ENCODE assay signal across 12 cellular contexts in the genomic region with DNA sequence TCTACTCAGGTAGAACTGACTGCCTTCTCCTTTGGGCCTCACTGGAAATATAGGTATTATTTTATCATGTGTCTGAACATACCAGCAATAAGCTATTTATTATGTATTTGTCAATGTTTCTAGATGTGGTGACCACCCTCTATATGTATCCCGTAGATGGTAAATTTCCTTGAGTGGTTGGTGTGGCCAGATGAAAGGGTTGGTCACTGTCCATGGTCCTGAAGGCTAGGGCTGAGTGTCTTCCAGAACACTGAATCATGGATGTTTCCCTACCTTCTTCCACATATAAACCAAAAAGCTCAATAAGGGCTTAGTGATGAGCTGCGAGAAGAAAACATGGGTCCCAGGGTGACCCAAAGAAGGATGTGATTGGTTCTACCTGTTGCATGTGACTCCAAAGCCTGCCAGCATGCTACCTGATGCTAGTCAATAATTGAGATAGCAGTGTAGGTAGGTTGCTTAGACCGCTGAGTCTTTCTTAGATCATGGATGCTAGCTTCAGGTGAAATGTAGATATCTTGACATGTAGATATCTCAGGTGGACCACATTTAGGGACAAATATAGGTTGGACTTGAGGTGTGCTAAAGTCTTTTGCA.
DNase-seq lines count a peak whose midpoint lies in the region; ATAC-seq lines count a peak whose summit lies in the region.
"Had no signal": no experiment of that assay in that cellular context is flagged by ENCODE, and none has a peak within 500 bp of the region (broad histone marks: within the 10 kb centered on the region; RNA-seq: fewer than 3 reads in every experiment).

No MANE protein-coding gene starts in this region.

- no peak overlapping the region for H3K27ac Mint-ChIP-seq in naive thymus-derived CD4-positive, alpha-beta T cell
- H3K27ac Mint-ChIP-seq in T-helper 17 cell: no peak overlapping the region

- H3K36me3 ChIP-seq in adipocyte (ENCODE audit: control insufficient read depth, insufficient read depth, low read length, severe bottlenecking): no peaks in the 10 kb centered on the region
- no peaks in the 10 kb centered on the region for H3K36me3 ChIP-seq in naive thymus-derived CD4-positive, alpha-beta T cell (ENCODE audit: control insufficient read depth in 2 of 3, insufficient read depth in 3 of 3, low read length in 3 of 3)
- H3K36me3 ChIP-seq: suprapubic skin had no signal

- H3K9me3 Mint-ChIP-seq in naive thymus-derived CD4-positive, alpha-beta T cell: peaks cover 0 to 3% (median 0%) of the 10 kb centered on the region in 11 donors

- H3K9ac ChIP-seq in adipocyte (ENCODE audit: low read length): no peak overlapping the region

- H3K9me3 ChIP-seq in adipocyte (ENCODE audit: control insufficient read depth, low read length): no peaks in the 10 kb centered on the region
- no peaks in the 10 kb centered on the region for H3K9me3 ChIP-seq in naive thymus-derived CD4-positive, alpha-beta T cell (ENCODE audit: control insufficient read depth in 2 of 3, low read length in 3 of 3)
- no peaks in the 10 kb centered on the region for H3K9me3 ChIP-seq in T-helper 17 cell (ENCODE audit: control insufficient read depth, low read length, poor library complexity, severe bottlenecking)
- H3K9me3 ChIP-seq: suprapubic skin had no signal

- H3K27me3 ChIP-seq in adipocyte (replicated peaks; ENCODE audit: control insufficient read depth, insufficient read depth, low read length): peaks cover 47% of the 10 kb centered on the region
- no peaks in the 10 kb centered on the region for H3K27me3 ChIP-seq in naive thymus-derived CD4-positive, alpha-beta T cell (ENCODE audit: control insufficient read depth in 2 of 2, insufficient read depth in 2 of 2, low read length in 2 of 2)

- no peak overlapping the region for H3K4me3 Mint-ChIP-seq in naive thymus-derived CD4-positive, alpha-beta T cell
- H3K4me3 Mint-ChIP-seq in T-helper 17 cell: no peak overlapping the region

- H3K27ac ChIP-seq in naive thymus-derived CD4-positive, alpha-beta T cell (ENCODE audit: low read depth, low read length): no peak overlapping the region
- H3K27ac ChIP-seq: suprapubic skin had no signal

- intact Hi-C loops in naive thymus-derived CD4-positive, alpha-beta T cell (cut with micrococcal nuclease): no loop called here

- CTCF ChIA-PET in naive thymus-derived CD4-positive, alpha-beta T cell (lab: Charles Lee): no interaction called here

- H3K27me3 Mint-ChIP-seq in naive thymus-derived CD4-positive, alpha-beta T cell: peaks cover 0 to 48% (median 29%) of the 10 kb centered on the region in 5 donors
- peaks cover 56% of the 10 kb centered on the region for H3K27me3 Mint-ChIP-seq in T-helper 17 cell

- no peak overlapping the region for H3K4me3 ChIP-seq in adipocyte (ENCODE audit: low read length)
- H3K4me3 ChIP-seq in naive thymus-derived CD4-positive, alpha-beta T cell (ENCODE audit: low read length): no peak overlapping the region
- H3K4me3 ChIP-seq: suprapubic skin had no signal

- DNase-seq in Daoy (ENCODE audit: low read depth) (peak; percentile 47), HT1080 (ENCODE audit: low read depth) (peak; percentile 11), adipocyte (ENCODE audit: low read depth) (peak; percentile 2), left lobe of liver (ENCODE audit: low spot score) (no peak), NOMO-1 treated with dmso at 0.1 percent for 144 hours (lab: John Stamatoyannopoulos, UW; ENCODE audit: unreplicated experiment) (no peak), T-helper 17 cell (no peak)
- DNase-seq in naive thymus-derived CD4-positive, alpha-beta T cell: no peak
- DNase-seq: GDM1, NCI-H748 treated with DMSO at 0.1 percent for 48 hours had no signal

- POLR2A ChIA-PET in naive thymus-derived CD4-positive, alpha-beta T cell (lab: Charles Lee): no interaction called here

- H3K4me1 ChIP-seq in adipocyte (ENCODE audit: control insufficient read depth, insufficient read depth, low read length): no peaks in the 10 kb centered on the region
- no peaks in the 10 kb centered on the region for H3K4me1 ChIP-seq in naive thymus-derived CD4-positive, alpha-beta T cell (ENCODE audit: control insufficient read depth in 2 of 2, insufficient read depth in 2 of 2, low read length in 2 of 2)
- H3K4me1 ChIP-seq: suprapubic skin had no signal

- ATAC-seq in left lobe of liver (peak; percentile 39), HG03342 (IDR thresholded peaks at IDR 0.05; ENCODE audit: unreplicated experiment) (no peak), T-helper 17 cell (no peak)
- ATAC-seq in naive thymus-derived CD4-positive, alpha-beta T cell: no peak
- ATAC-seq: left colon had no signal

- no peaks in the 10 kb centered on the region for H3K4me1 Mint-ChIP-seq in naive thymus-derived CD4-positive, alpha-beta T cell
- no peaks in the 10 kb centered on the region for H3K4me1 Mint-ChIP-seq in T-helper 17 cell

- H3K36me3 Mint-ChIP-seq in naive thymus-derived CD4-positive, alpha-beta T cell: no peaks in the 10 kb centered on the region
- no peaks in the 10 kb centered on the region for H3K36me3 Mint-ChIP-seq in T-helper 17 cell (ENCODE audit: low read depth)

Comparison
In these comparisons a context has a peak if more than half of its experiments do, and no peak if none do; other contexts are left out.
1. DNase-seq: peak in Daoy (single experiment), HT1080 (single experiment) and adipocyte (single experiment); none in left lobe of liver (single experiment), NOMO-1 treated with dmso at 0.1 percent for 144 hours (single experiment), naive thymus-derived CD4-positive, alpha-beta T cell (0 of 9) and T-helper 17 cell (0 of 3).